ENCODE assay signal across 8 cellular contexts in genomic region chr12:92502417-92503028, GRCh38.
DNase-seq lines count a peak whose midpoint lies in the region; ATAC-seq and TF ChIP-seq lines count a peak whose summit lies in the region.

No MANE protein-coding gene starts in this region.

- no peaks in the 10 kb centered on the region for H3K27me3 Mint-ChIP-seq in activated T-cell treated with anti-CD3 and anti-CD28 coated beads, Interleukin-2, amount 50 U/mL, for 24 hours
- no peaks in the 10 kb centered on the region for H3K27me3 Mint-ChIP-seq in endothelial cell (ENCODE audit: unreplicated experiment)

- no peaks in the 10 kb centered on the region for H3K36me3 Mint-ChIP-seq in activated T-cell treated with anti-CD3 and anti-CD28 coated beads, Interleukin-2, amount 50 U/mL, for 24 hours (ENCODE audit: low read depth)
- H3K36me3 Mint-ChIP-seq in endothelial cell (ENCODE audit: low read depth, unreplicated experiment): no peaks in the 10 kb centered on the region

- TF ChIP-seq POLR2A in erythroblast (IDR thresholded peaks at IDR 0.05; ENCODE audit: low read length): no peak

- peak overlapping the region; percentile 55 for H3K4me3 Mint-ChIP-seq in activated T-cell treated with anti-CD3 and anti-CD28 coated beads, Interleukin-2, amount 50 U/mL, for 24 hours
- H3K4me3 Mint-ChIP-seq in endothelial cell (ENCODE audit: unreplicated experiment): no peak overlapping the region

- no peaks in the 10 kb centered on the region for H3K9me3 Mint-ChIP-seq in activated T-cell treated with anti-CD3 and anti-CD28 coated beads, Interleukin-2, amount 50 U/mL, for 24 hours
- no peaks in the 10 kb centered on the region for H3K9me3 Mint-ChIP-seq in endothelial cell (ENCODE audit: unreplicated experiment)

- H3K27ac Mint-ChIP-seq in activated T-cell treated with anti-CD3 and anti-CD28 coated beads, Interleukin-2, amount 50 U/mL, for 24 hours: peak overlapping the region; percentile 97
- no peak overlapping the region for H3K27ac Mint-ChIP-seq in endothelial cell (ENCODE audit: unreplicated experiment)

- H3K4me1 Mint-ChIP-seq in activated T-cell treated with anti-CD3 and anti-CD28 coated beads, Interleukin-2, amount 50 U/mL, for 24 hours (ENCODE audit: low read depth): peaks cover 56% of the 10 kb centered on the region
- H3K4me1 Mint-ChIP-seq in endothelial cell (ENCODE audit: unreplicated experiment): peaks cover 9% of the 10 kb centered on the region

- no peak for TF ChIP-seq CTCF in endothelial cell (IDR thresholded peaks at IDR 0.05; ENCODE audit: unreplicated experiment)

- DNase-seq in activated T-cell treated with anti-CD3 and anti-CD28 coated beads, Interleukin-2, amount 50 U/mL, for 24 hours: no peak
- no peak for DNase-seq in activated T-cell treated with anti-CD3 and anti-CD28 coated beads for 4 hours
- DNase-seq in NCI-H69 (lab: John Stamatoyannopoulos, UW): peak; percentile 51
- DNase-seq in cerebellum (ENCODE audit: low spot score): peak; percentile 46
- peak; percentile 51 for DNase-seq in renal cortical epithelial cell (ENCODE audit: low read depth)
- DNase-seq in erythroblast (lab: John Stamatoyannopoulos, UW): no peak
- DNase-seq in endothelial cell (ENCODE audit: low spot score): no peak

- ATAC-seq in HG02610 (IDR thresholded peaks at IDR 0.05; ENCODE audit: unreplicated experiment): peak; percentile 58

Comparison
In these comparisons a context has a peak if more than half of its experiments do, and no peak if none do; other contexts are left out.
1. DNase-seq: peak in NCI-H69 (single experiment), cerebellum (single experiment) and renal cortical epithelial cell (single experiment); none in activated T-cell treated with anti-CD3 and anti-CD28 coated beads, Interleukin-2, amount 50 U/mL, for 24 hours (single experiment), activated T-cell treated with anti-CD3 and anti-CD28 coated beads for 4 hours (single experiment), erythroblast (0 of 2) and endothelial cell (single experiment).